2 cellular contexts compared by ENCODE assay signal in genomic region chr18:60870261-60870966, GRCh38.
TF ChIP-seq lines count a peak whose summit lies in the region.

No MANE protein-coding gene starts in this region.

TF ChIP-seq in SK-N-SH treated with all-trans-retinoic acid at 6 μM for 48 hours, 23 proteins besides CTCF, POLR2A, EP300 and RAD21 (continued from another document):
- TF ChIP-seq PATZ1 (CRISPR knock-in tag; IDR thresholded peaks at IDR 0.05; ENCODE audit: borderline replicate concordance) (no peak), BACH2 (CRISPR knock-in tag; IDR thresholded peaks at IDR 0.05; ENCODE audit: borderline replicate concordance) (no peak), ZNF565 (CRISPR knock-in tag; conservative IDR thresholded peaks at IDR 0.05; ENCODE audit: low read depth) (no peak)

TF ChIP-seq in GM23338, 12 proteins besides CTCF, POLR2A, EP300 and RAD21 (continued from another document):
- no peak for TF ChIP-seq ZNF462 (CRISPR knock-in tag; IDR thresholded peaks at IDR 0.05)
- TF ChIP-seq STAT1 (IDR thresholded peaks at IDR 0.05; ENCODE audit: unreplicated experiment), result no peak
- TF ChIP-seq EZH2 (IDR thresholded peaks at IDR 0.05; ENCODE audit: low read depth, unreplicated experiment), result no peak
